ENCODE assay signal across 8 cellular contexts in the genomic region with DNA sequence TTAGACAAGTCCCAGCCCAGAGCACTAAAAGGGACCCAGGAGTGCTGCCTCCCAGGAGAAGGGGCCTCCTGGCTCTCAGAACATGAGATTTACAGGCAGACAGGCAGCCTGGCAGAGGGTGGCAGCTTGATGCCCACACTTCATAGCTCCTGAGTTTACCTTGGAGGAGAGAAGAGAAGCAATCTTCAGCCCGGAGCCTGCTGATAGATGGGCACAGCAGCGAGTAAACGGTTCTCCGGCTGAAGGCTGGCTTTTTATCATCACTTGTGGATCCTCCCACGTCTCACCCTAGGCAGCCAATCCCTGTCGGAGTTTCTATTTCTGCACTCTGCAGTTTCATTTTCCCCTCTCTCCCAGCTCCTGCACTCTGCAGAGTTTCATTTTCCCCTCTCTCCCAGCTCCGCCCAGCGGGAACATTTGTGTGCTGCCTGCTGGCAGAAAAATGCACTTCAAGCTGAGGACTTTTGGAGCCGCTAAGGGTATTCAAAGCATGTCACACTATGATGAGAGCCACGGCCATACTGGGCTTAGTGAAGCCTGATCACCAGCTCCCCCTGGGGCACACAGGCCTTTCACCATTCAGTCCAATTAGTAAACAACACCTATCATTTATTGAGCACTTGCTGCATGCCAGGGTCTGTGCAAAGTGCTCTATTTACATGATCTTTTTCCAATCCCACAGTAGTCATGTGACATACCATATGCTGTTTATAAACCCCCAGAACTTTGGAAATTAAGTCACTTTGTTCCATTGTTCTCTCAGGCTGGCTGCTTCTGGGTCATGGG. TPM values are rescaled to one million over a fixed set of nuclear protein-coding genes. Genes with fewer than 3 reads are reported as not detected.
DNase-seq lines count a peak whose midpoint lies in the region; ATAC-seq and TF ChIP-seq lines count a peak whose summit lies in the region.

A gene with protein sequence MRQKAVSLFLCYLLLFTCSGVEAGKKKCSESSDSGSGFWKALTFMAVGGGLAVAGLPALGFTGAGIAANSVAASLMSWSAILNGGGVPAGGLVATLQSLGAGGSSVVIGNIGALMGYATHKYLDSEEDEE (minus strand): TSS at position 229 of the 786 bp plus-strand sequence. CDS start 2,878 bp downstream, outside the sequence.

- no peaks in the 10 kb centered on the region for H3K27me3 ChIP-seq in HAP-1 (ENCODE audit: low read depth)
- H3K27me3 ChIP-seq in SK-N-SH (ENCODE audit: insufficient read depth): no peaks in the 10 kb centered on the region
- no peaks in the 10 kb centered on the region for H3K27me3 ChIP-seq in thymus (ENCODE audit: control insufficient read depth, insufficient read depth)

- in situ Hi-C loops in HAP-1 (cut with MboI; ENCODE audit: low sequenced_read_pairs): no loop called here

- peak within 1 kb of the TSS; percentile 89 for H3K4me2 ChIP-seq in SK-N-SH

- peak within 1 kb of the TSS; percentile 84 for H2AFZ ChIP-seq in SK-N-SH (ENCODE audit: low read depth)

- H3K4me1 ChIP-seq in HAP-1 (peaks cover 8% of the 10 kb centered on the region), SK-N-SH (ENCODE audit: control insufficient read depth in 1 of 2, insufficient read depth in 2 of 2, low read depth in 1 of 2, low read length in 1 of 2) (peaks cover 6 to 20% of the 10 kb centered on the region in 2 experiments; a peak in 3 of 4 replicates), thymus (ENCODE audit: control insufficient read depth, insufficient read depth, low read length) (peaks cover 15% of the 10 kb centered on the region)

- ATAC-seq in activated naive CD4-positive, alpha-beta T cell treated with anti-CD3 and anti-CD28 coated beads, Interleukin-2, amount 50 U/mL, for 72 hours: peak; percentile 94 to 96
- peak; percentile 92 for ATAC-seq in omental fat pad (ENCODE audit: low FRiP score)

- peak; percentile 52 for TF ChIP-seq RAD21 in SK-N-SH (IDR thresholded peaks at IDR 0.05; ENCODE audit: low read length)

- CTCF ChIA-PET in SK-N-SH (lab: Yijun Ruan, JAX): interaction anchor here (0.7 to 18.4 kb wide), 15 partner anchors 9 to 425 kb away, joined by 3 to 526 read pairs (median 3); a partner anchor contains a TSS

- H3K9me3 ChIP-seq in HAP-1: no peaks in the 10 kb centered on the region
- H3K9me3 ChIP-seq in SK-N-SH: no peaks in the 10 kb centered on the region
- no peaks in the 10 kb centered on the region for H3K9me3 ChIP-seq in thymus (ENCODE audit: control insufficient read depth)

- H3K27ac ChIP-seq in SK-N-SH (ENCODE audit: low read depth in 2 of 2, low read length in 1 of 2): peak within 1 kb of the TSS; percentile 73 to 89
- H3K27ac ChIP-seq in thymus (ENCODE audit: low read depth): peak within 1 kb of the TSS; percentile 91

- POLR2A ChIA-PET in SK-N-SH (lab: Yijun Ruan, JAX): interaction anchor here (0.7 to 1.5 kb wide), 8 partner anchors 54 to 278 kb away, joined by 3 to 9 read pairs (median 3); a partner anchor contains a TSS

- peak; percentile 44 for TF ChIP-seq CTCF in SK-N-SH (IDR thresholded peaks at IDR 0.05)
- no peak for TF ChIP-seq CTCF in omental fat pad (IDR thresholded peaks at IDR 0.05)

- TF ChIP-seq EP300 in SK-N-SH (IDR thresholded peaks at IDR 0.05; ENCODE audit: borderline replicate concordance in 1 of 2, low read depth in 1 of 2, low read length in 1 of 2): peak in 1 of 2 experiments; percentile 35; a peak in 1 of 4 replicates

- peak within 1 kb of the TSS; percentile 65 for H3K9ac ChIP-seq in SK-N-SH

- no peaks in the 10 kb centered on the region for H3K79me2 ChIP-seq in SK-N-SH (ENCODE audit: insufficient read depth)

- WGBS in SK-N-SH (ENCODE audit: low lambda C conversion rate): 2% methylated on average over 9 of the region's 10 CpGs
- under 1% methylated on average over 10 of the region's 10 CpGs for WGBS in thymus

- H3K27ac Mint-ChIP-seq in activated naive CD4-positive, alpha-beta T cell treated with anti-CD3 and anti-CD28 coated beads, Interleukin-2, amount 50 U/mL, for 72 hours: peak within 1 kb of the TSS; percentile 78 to 90

- H3K4me3 ChIP-seq in HAP-1 (peak within 1 kb of the TSS; percentile 27), SK-N-SH (ENCODE audit: low read depth in 2 of 2, low read length in 1 of 2) (peak within 1 kb of the TSS; percentile 54 to 67), thymus (ENCODE audit: low read length) (peak within 1 kb of the TSS; percentile 61)

- H3K36me3 ChIP-seq in HAP-1 (replicated peaks): no peaks in the 10 kb centered on the region
- no peaks in the 10 kb centered on the region for H3K36me3 ChIP-seq in SK-N-SH (replicated peaks in 1 of 2; ENCODE audit: control insufficient read depth in 1 of 2, insufficient read depth in 2 of 2, low read length in 1 of 2)
- peaks cover 7% of the 10 kb centered on the region for H3K36me3 ChIP-seq in thymus (ENCODE audit: control insufficient read depth, insufficient read depth)

- H3K9me3 Mint-ChIP-seq in activated naive CD4-positive, alpha-beta T cell treated with anti-CD3 and anti-CD28 coated beads, Interleukin-2, amount 50 U/mL, for 72 hours: no peaks in the 10 kb centered on the region

- DNase-seq in GF-D8 (lab: John Stamatoyannopoulos, UW) (peak; percentile 43), HAP-1 (ENCODE audit: low spot score in 2 of 2) (peak; percentile 93 to 97), NAMALWA (ENCODE audit: low spot score) (peak; percentile 90), SK-N-SH (peak; percentile 91), globus pallidus (ENCODE audit: low spot score) (peak; percentile 95), omental fat pad (ENCODE audit: low spot score) (peak; percentile 50)
- DNase-seq in activated naive CD4-positive, alpha-beta T cell treated with anti-CD3 and anti-CD28 coated beads, Interleukin-2, amount 50 U/mL, for 72 hours (ENCODE audit: low spot score in 2 of 2): peak; percentile 77 to 82

- no peaks in the 10 kb centered on the region for H4K20me1 ChIP-seq in SK-N-SH (ENCODE audit: insufficient read depth)

- H3F3A ChIP-seq in SK-N-SH (replicated peaks; ENCODE audit: insufficient read depth): peaks cover 10% of the 10 kb centered on the region

- H3K36me3 Mint-ChIP-seq in activated naive CD4-positive, alpha-beta T cell treated with anti-CD3 and anti-CD28 coated beads, Interleukin-2, amount 50 U/mL, for 72 hours: no peaks in the 10 kb centered on the region

- H3K9me2 ChIP-seq in SK-N-SH: no peaks in the 10 kb centered on the region

TF ChIP-seq in SK-N-SH, 30 proteins besides CTCF, POLR2A, EP300 and RAD21 (continues in another document):
- TF ChIP-seq SMC3 (IDR thresholded peaks at IDR 0.05; ENCODE audit: low read depth, low read length) (peak; percentile 16; the same call in 1 of the 2 replicates), RCOR1 (IDR thresholded peaks at IDR 0.05; ENCODE audit: low read length) (peak; percentile 50; the same call in 1 of the 2 replicates), TCF12 (IDR thresholded peaks at IDR 0.05) (peak; percentile 10; the same call in 1 of the 2 replicates), YY1 (IDR thresholded peaks at IDR 0.05; ENCODE audit: low read depth) (0 out of 2 replicates have a peak, but pooled peaks have one; percentile 54), FOSL2 (IDR thresholded peaks at IDR 0.05; ENCODE audit: borderline replicate concordance, low read depth) (no peak), FOXJ3 (CRISPR knock-in tag; IDR thresholded peaks at IDR 0.05) (0 out of 2 replicates have a peak, but pooled peaks have one; percentile 15), FOXM1 (IDR thresholded peaks at IDR 0.05; ENCODE audit: low read depth) (no peak), SIN3A (IDR thresholded peaks at IDR 0.05; ENCODE audit: borderline replicate concordance, low read depth, low read length) (peak; percentile 78; the same call in 1 of the 2 replicates), RFX5 (IDR thresholded peaks at IDR 0.05; ENCODE audit: low read length) (peak; percentile 71), CHD2 (IDR thresholded peaks at IDR 0.05; ENCODE audit: low read length, partially characterized antibody) (peak; percentile 48), JUND (IDR thresholded peaks at IDR 0.05) (no peak)
- TF ChIP-seq, protein P1, sequence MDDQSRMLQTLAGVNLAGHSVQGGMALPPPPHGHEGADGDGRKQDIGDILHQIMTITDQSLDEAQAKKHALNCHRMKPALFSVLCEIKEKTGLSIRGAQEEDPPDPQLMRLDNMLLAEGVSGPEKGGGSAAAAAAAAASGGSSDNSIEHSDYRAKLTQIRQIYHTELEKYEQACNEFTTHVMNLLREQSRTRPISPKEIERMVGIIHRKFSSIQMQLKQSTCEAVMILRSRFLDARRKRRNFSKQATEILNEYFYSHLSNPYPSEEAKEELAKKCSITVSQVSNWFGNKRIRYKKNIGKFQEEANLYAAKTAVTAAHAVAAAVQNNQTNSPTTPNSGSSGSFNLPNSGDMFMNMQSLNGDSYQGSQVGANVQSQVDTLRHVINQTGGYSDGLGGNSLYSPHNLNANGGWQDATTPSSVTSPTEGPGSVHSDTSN (IDR thresholded peaks at IDR 0.05): peak; percentile 92
- TF ChIP-seq, protein P2, sequence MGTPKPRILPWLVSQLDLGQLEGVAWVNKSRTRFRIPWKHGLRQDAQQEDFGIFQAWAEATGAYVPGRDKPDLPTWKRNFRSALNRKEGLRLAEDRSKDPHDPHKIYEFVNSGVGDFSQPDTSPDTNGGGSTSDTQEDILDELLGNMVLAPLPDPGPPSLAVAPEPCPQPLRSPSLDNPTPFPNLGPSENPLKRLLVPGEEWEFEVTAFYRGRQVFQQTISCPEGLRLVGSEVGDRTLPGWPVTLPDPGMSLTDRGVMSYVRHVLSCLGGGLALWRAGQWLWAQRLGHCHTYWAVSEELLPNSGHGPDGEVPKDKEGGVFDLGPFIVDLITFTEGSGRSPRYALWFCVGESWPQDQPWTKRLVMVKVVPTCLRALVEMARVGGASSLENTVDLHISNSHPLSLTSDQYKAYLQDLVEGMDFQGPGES (IDR thresholded peaks at IDR 0.05; ENCODE audit: low read depth, low read length): no peak

RNA-seq across cellular contexts. Expression of the gene that starts here (rescaled TPM):
- 29.0 and 35.6 TPM in 2 replicates for polyA plus RNA-seq in SK-N-SH (2012; rRNA removed)
- 19.6 and 33.1 TPM in 2 replicates for polyA plus RNA-seq in SK-N-SH (2012; cell fraction: cytosol; rRNA removed)
- 13.8 and 14.8 TPM in 2 replicates for polyA plus RNA-seq in SK-N-SH (2012; cell fraction: nucleus; rRNA removed)
- total RNA-seq in activated naive CD4-positive, alpha-beta T cell treated with anti-CD3 and anti-CD28 coated beads, Interleukin-2, amount 50 U/mL, for 72 hours: 100 to 1,000 TPM in 1 of 2 donors, 10 to 100 TPM in 1; 55.4 to 110 TPM
- total RNA-seq in omental fat pad: 10 to 100 TPM; 28.2 to 88.4 (median 69.6) TPM
- 231 TPM for polyA plus RNA-seq in thymus

Comparison
In these comparisons a context has a peak if more than half of its experiments do, and no peak if none do; other contexts are left out.
1. Peak in every context shown above with its lines: DNase-seq, ATAC-seq, H3K4me3 ChIP-seq and H3K27ac ChIP-seq.
2. DNase-seq: peak in every context shown above with its lines; median percentile 95 in HAP-1; 95 in globus pallidus; 91 in SK-N-SH; 90 in NAMALWA; 80 in activated naive CD4-positive, alpha-beta T cell treated with anti-CD3 and anti-CD28 coated beads, Interleukin-2, amount 50 U/mL, for 72 hours; 50 in omental fat pad; 43 in GF-D8.